31 cellular contexts compared by ENCODE assay signal in the genomic region with DNA sequence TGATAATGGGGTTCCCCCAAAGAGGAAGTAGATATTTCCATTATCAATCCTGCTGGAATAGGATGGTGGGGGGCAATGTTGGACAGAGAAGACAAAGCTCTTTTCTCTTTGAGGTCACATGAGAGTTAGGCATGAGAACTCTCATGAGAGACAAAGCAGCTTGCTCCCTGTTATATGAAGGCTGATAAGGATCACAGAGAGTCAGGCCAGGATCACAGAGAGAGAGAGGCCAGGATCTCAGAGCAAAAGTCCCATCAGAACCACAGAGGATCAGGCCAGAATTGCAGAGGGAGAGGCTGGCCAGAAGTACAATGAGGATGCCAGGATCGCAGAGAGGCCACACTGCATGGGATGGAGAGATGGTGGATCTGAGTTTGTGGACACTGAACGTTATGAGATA.
"Had no signal": no experiment of that assay in that cellular context is flagged by ENCODE, and none has a peak within 500 bp of the region (broad histone marks: within the 10 kb centered on the region; RNA-seq: fewer than 3 reads in every experiment).

No MANE protein-coding gene starts in this region.

- ATAC-seq: activated CD8-positive, alpha-beta memory T cell treated with anti-CD3 and anti-CD28 coated beads, Interleukin-2, amount 10 ng/mL, durations not matched to agents 7 days and 5 days; activated naive CD8-positive, alpha-beta T cell treated with anti-CD3 and anti-CD28 coated beads, Interleukin-2, amount 50 U/mL, for 24 hours; Panc1 had no signal

- H3K4me3 ChIP-seq: SJCRH30 had no signal

- H3K36me3 ChIP-seq: brain microvascular endothelial cell, SJCRH30, WERI-Rb-1 had no signal

- H3K27me3 Mint-ChIP-seq: activated naive CD8-positive, alpha-beta T cell; activated naive CD8-positive, alpha-beta T cell treated with anti-CD3 and anti-CD28 coated beads, Interleukin-2, amount 50 U/mL, for 24 hours had no signal

- H3K4me1 ChIP-seq: SJCRH30 had no signal

- H3K4me3 Mint-ChIP-seq: activated CD4-positive, alpha-beta memory T cell treated with anti-CD3 and anti-CD28 coated beads, Interleukin-2, amount 10 ng/mL, durations not matched to agents 7 days and 5 days; activated CD8-positive, alpha-beta memory T cell treated with anti-CD3 and anti-CD28 coated beads, Interleukin-2, amount 10 ng/mL, durations not matched to agents 7 days and 5 days; activated naive CD4-positive, alpha-beta T cell treated with anti-CD3 and anti-CD28 coated beads, Interleukin-2, amount 10 ng/mL, durations not matched to agents 7 days and 5 days; activated naive CD8-positive, alpha-beta T cell; activated naive CD8-positive, alpha-beta T cell treated with anti-CD3 and anti-CD28 coated beads, Interleukin-2, amount 50 U/mL, for 24 hours had no signal

- H3K9me3 ChIP-seq: SJCRH30 had no signal

- DNase-seq: activated CD4-positive, alpha-beta memory T cell treated with anti-CD3 and anti-CD28 coated beads, Interleukin-2, amount 10 ng/mL, durations not matched to agents 7 days and 5 days; activated CD4-positive, alpha-beta T cell treated with anti-CD3 and anti-CD28 coated beads for 1 hour; activated CD4-positive, alpha-beta T cell treated with anti-CD3 and anti-CD28 coated beads for 48 hours; activated CD4-positive, CD25-positive, alpha-beta regulatory T cell; activated CD8-positive, alpha-beta memory T cell treated with anti-CD3 and anti-CD28 coated beads for 24 hours; activated CD8-positive, alpha-beta memory T cell treated with anti-CD3 and anti-CD28 coated beads, Interleukin-2, amount 10 ng/mL, durations not matched to agents 7 days and 5 days; activated CD8-positive, alpha-beta memory T cell treated with anti-CD3 and anti-CD28 coated beads, Interleukin-2, amount 50 U/mL, for 48 hours; activated effector memory CD4-positive, alpha-beta T cell treated with Interleukin-2 at 50 U/mL for 16 hours; activated naive CD4-positive, alpha-beta T cell treated with anti-CD3 and anti-CD28 coated beads, Interleukin-2, amount 10 ng/mL, durations not matched to agents 7 days and 5 days; activated naive CD8-positive, alpha-beta T cell treated with anti-CD3 and anti-CD28 coated beads, Interleukin-2, amount 50 U/mL, for 24 hours; activated T-cell treated with anti-CD3 and anti-CD28 coated beads, Interleukin-2, amount 50 U/mL, for 48 hours; anterior cingulate cortex; brain microvascular endothelial cell; central memory CD4-positive, alpha-beta T cell; Karpas-422; KBM-7; NCI-H1105; NCI-H1417 treated with DMSO at 0.1 percent for 48 hours; NCI-H1930; NCI-H2081 treated with DMSO at 0.1 percent for 48 hours; NCI-H226; NCI-H446 treated with DMSO at 0.1 percent for 48 hours; NCI-H524; NCI-H69; NCI-H82; SHP77; SJCRH30; T1000; WERI-Rb-1 had no signal

- H3K27ac Mint-ChIP-seq: activated CD4-positive, alpha-beta memory T cell treated with anti-CD3 and anti-CD28 coated beads, Interleukin-2, amount 10 ng/mL, durations not matched to agents 7 days and 5 days; activated CD8-positive, alpha-beta memory T cell treated with anti-CD3 and anti-CD28 coated beads, Interleukin-2, amount 10 ng/mL, durations not matched to agents 7 days and 5 days; activated naive CD4-positive, alpha-beta T cell treated with anti-CD3 and anti-CD28 coated beads, Interleukin-2, amount 10 ng/mL, durations not matched to agents 7 days and 5 days; activated naive CD8-positive, alpha-beta T cell; activated naive CD8-positive, alpha-beta T cell treated with anti-CD3 and anti-CD28 coated beads, Interleukin-2, amount 50 U/mL, for 24 hours had no signal

- H3K27ac ChIP-seq: brain microvascular endothelial cell, SJCRH30, WERI-Rb-1 had no signal

- H3K27me3 ChIP-seq: brain microvascular endothelial cell, SJCRH30 had no signal

- H3K9me3 Mint-ChIP-seq: activated CD4-positive, alpha-beta memory T cell treated with anti-CD3 and anti-CD28 coated beads, Interleukin-2, amount 10 ng/mL, durations not matched to agents 7 days and 5 days had no signal

- H3K4me1 Mint-ChIP-seq: activated CD4-positive, alpha-beta memory T cell treated with anti-CD3 and anti-CD28 coated beads, Interleukin-2, amount 10 ng/mL, durations not matched to agents 7 days and 5 days; activated CD8-positive, alpha-beta memory T cell treated with anti-CD3 and anti-CD28 coated beads, Interleukin-2, amount 10 ng/mL, durations not matched to agents 7 days and 5 days; activated naive CD4-positive, alpha-beta T cell treated with anti-CD3 and anti-CD28 coated beads, Interleukin-2, amount 10 ng/mL, durations not matched to agents 7 days and 5 days; activated naive CD8-positive, alpha-beta T cell treated with anti-CD3 and anti-CD28 coated beads, Interleukin-2, amount 50 U/mL, for 24 hours had no signal

- H3K36me3 Mint-ChIP-seq: activated CD8-positive, alpha-beta memory T cell treated with anti-CD3 and anti-CD28 coated beads, Interleukin-2, amount 10 ng/mL, durations not matched to agents 7 days and 5 days; activated naive CD4-positive, alpha-beta T cell treated with anti-CD3 and anti-CD28 coated beads, Interleukin-2, amount 10 ng/mL, durations not matched to agents 7 days and 5 days; activated naive CD8-positive, alpha-beta T cell had no signal
